ENCODE assay signal across 8 cellular contexts in genomic region chr17:38752930-38753506, GRCh38.
DNase-seq lines count a peak whose midpoint lies in the region; ATAC-seq and TF ChIP-seq lines count a peak whose summit lies in the region.

No MANE protein-coding gene starts in this region.

- peaks cover 0 to 5% of the 10 kb centered on the region in 2 donors for H3K27me3 ChIP-seq in muscle layer of colon (ENCODE audit: control insufficient read depth in 1 of 2, insufficient read depth in 2 of 2, low read length in 2 of 2)

- no peaks in the 10 kb centered on the region for H3K9me3 ChIP-seq in muscle layer of colon (ENCODE audit: low read length)

- peak overlapping the region; percentile 91 for H3K9ac ChIP-seq in muscle layer of colon (ENCODE audit: low read length)

- peaks cover 16% of the 10 kb centered on the region for H3K36me3 ChIP-seq in muscle layer of colon (ENCODE audit: insufficient read depth, low read length)

- DNase-seq in cardiac fibroblast (ENCODE audit: low read depth in 2 of 2) (no peak), DMS114 treated with DMSO at 0.1 percent for 48 hours (lab: John Stamatoyannopoulos, UW; ENCODE audit: unreplicated experiment) (no peak), NCI-H748 treated with DMSO at 0.1 percent for 48 hours (lab: John Stamatoyannopoulos, UW) (no peak), AML-193 (lab: John Stamatoyannopoulos, UW) (no peak)

- peak overlapping the region; percentile 93 to 99 for H3K4me3 ChIP-seq in cardiac fibroblast (replicated peaks in 1 of 2; ENCODE audit: low read depth in 2 of 2, low read length in 2 of 2)
- H3K4me3 ChIP-seq in muscle layer of colon (ENCODE audit: low read depth in 1 of 2, low read length in 2 of 2), result peak overlapping the region; percentile 78 to 84

- peak overlapping the region; percentile 96 for H3K27ac ChIP-seq in muscle layer of colon (ENCODE audit: low read depth, low read length)

- no peak for TF ChIP-seq CTCF in cardiac fibroblast (IDR thresholded peaks at IDR 0.05; ENCODE audit: low read depth, low read length)

- peaks cover 31% of the 10 kb centered on the region for H3K4me1 ChIP-seq in muscle layer of colon (ENCODE audit: insufficient read depth, low read length)

- ATAC-seq in GM18867 (IDR thresholded peaks at IDR 0.05; ENCODE audit: unreplicated experiment) (peak; percentile 12), HG03442 (IDR thresholded peaks at IDR 0.05; ENCODE audit: unreplicated experiment) (peak; percentile 14), HG02623 (IDR thresholded peaks at IDR 0.05; ENCODE audit: unreplicated experiment) (no peak)
